In the genomic region with DNA sequence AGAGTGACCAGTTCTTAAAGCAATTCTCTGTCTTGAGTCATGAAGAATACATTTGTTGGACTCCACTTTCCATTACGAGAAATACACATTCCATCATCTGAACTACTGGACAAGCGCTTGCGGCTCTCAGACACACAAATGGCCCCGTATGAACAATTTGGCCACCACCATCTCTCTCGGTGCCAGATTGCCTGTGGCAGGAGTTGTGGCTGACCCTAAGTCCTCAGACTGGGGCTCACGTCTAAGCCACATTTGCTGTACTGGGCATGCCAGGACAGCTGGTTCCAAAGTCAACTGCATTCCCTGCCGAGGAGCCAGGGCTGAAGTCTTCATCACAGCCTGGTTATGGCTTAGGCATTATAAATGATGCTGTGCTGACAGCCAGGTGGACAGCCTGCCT, we compare ENCODE assay signal across 15 cellular contexts.
DNase-seq lines count a peak whose midpoint lies in the region; ATAC-seq and TF ChIP-seq lines count a peak whose summit lies in the region.
"Had no signal": no experiment of that assay in that cellular context is flagged by ENCODE, and none has a peak within 500 bp of the region (broad histone marks: within the 10 kb centered on the region; RNA-seq: fewer than 3 reads in every experiment).

No MANE protein-coding gene starts in this region.

- no peaks in the 10 kb centered on the region for H3K9me3 Mint-ChIP-seq in osteocyte (ENCODE audit: unreplicated experiment)

- TF ChIP-seq CTCF in right atrium auricular region (IDR thresholded peaks at IDR 0.05) (no peak), heart left ventricle (IDR thresholded peaks at IDR 0.05) (no peak), osteocyte (IDR thresholded peaks at IDR 0.05) (no peak)

- no peaks in the 10 kb centered on the region for H3K27me3 Mint-ChIP-seq in osteocyte (ENCODE audit: unreplicated experiment)

- WGBS in heart left ventricle, 4 donors, result 86 to 90% (median 89%) methylated on average over 7 of the region's 7 CpGs

- H3K4me3 ChIP-seq in right atrium auricular region, result no peak overlapping the region
- no peak overlapping the region for H3K4me3 ChIP-seq in heart left ventricle
- H3K4me3 ChIP-seq: HAP-1 had no signal

- H3K27me3 ChIP-seq in right atrium auricular region, result no peaks in the 10 kb centered on the region
- H3K27me3 ChIP-seq in heart left ventricle, result no peaks in the 10 kb centered on the region

- peaks cover 51% of the 10 kb centered on the region for H3K4me1 Mint-ChIP-seq in osteocyte (ENCODE audit: unreplicated experiment)

- intact Hi-C loops in heart left ventricle (cut with DNase I), result no loop called here

- no peak overlapping the region for H3K4me3 Mint-ChIP-seq in osteocyte (ENCODE audit: unreplicated experiment)

- no peaks in the 10 kb centered on the region for H3K9me3 ChIP-seq in right atrium auricular region
- no peaks in the 10 kb centered on the region for H3K9me3 ChIP-seq in heart left ventricle
- H3K9me3 ChIP-seq: HAP-1 had no signal

- no peak overlapping the region for H3K27ac Mint-ChIP-seq in osteocyte (ENCODE audit: unreplicated experiment)

- H3K4me1 ChIP-seq in right atrium auricular region (peaks cover 0 to 6% of the 10 kb centered on the region in 2 donors), heart left ventricle (peaks cover 0 to 16% (median 0%) of the 10 kb centered on the region in 12 donors)
- H3K4me1 ChIP-seq: HAP-1 had no signal

- DNase-seq in right atrium auricular region (ENCODE audit: low spot score) (peak; percentile 52), heart left ventricle (no peak), ecto neural progenitor cell (ENCODE audit: low spot score) (peak; percentile 32), osteocyte (ENCODE audit: extremely low spot score, unreplicated experiment) (peak; percentile 76), NCI-H187 treated with DMSO at 0.1 percent for 48 hours (lab: John Stamatoyannopoulos, UW) (no peak), caudate nucleus (lab: John Stamatoyannopoulos, UW) (no peak), GM03348 (ENCODE audit: low spot score) (no peak)
- DNase-seq in NK-92 treated with Interleukin-12 subunit alpha and Interleukin-12 subunit beta, amount 100 ng/mL, for 24 hours (lab: John Stamatoyannopoulos, UW), result no peak
- DNase-seq: COR-L47, NCI-H1048, NCI-H2107, NCI-H446, PC-3 had no signal

- no peaks in the 10 kb centered on the region for H3K36me3 Mint-ChIP-seq in osteocyte (ENCODE audit: unreplicated experiment)

- no peak for ATAC-seq in heart left ventricle
- ATAC-seq: PC-3 had no signal

- no peak for TF ChIP-seq POLR2A in heart left ventricle (IDR thresholded peaks at IDR 0.05)

- H3K36me3 ChIP-seq in right atrium auricular region (no peaks in the 10 kb centered on the region), heart left ventricle (no peaks in the 10 kb centered on the region)
- H3K36me3 ChIP-seq: HAP-1 had no signal

- no peak overlapping the region for H3K27ac ChIP-seq in right atrium auricular region
- no peak overlapping the region for H3K27ac ChIP-seq in heart left ventricle
- no peak overlapping the region for H3K27ac ChIP-seq in caudate nucleus (ENCODE audit: low read depth, low read length)
- H3K27ac ChIP-seq: C4-2B had no signal

Comparison
In these comparisons a context has a peak if more than half of its experiments do, and no peak if none do; other contexts are left out.
1. DNase-seq: peak in right atrium auricular region (single experiment), ecto neural progenitor cell (single experiment) and osteocyte (single experiment); none in heart left ventricle (0 of 5), NK-92 treated with Interleukin-12 subunit alpha and Interleukin-12 subunit beta, amount 100 ng/mL, for 24 hours (single experiment), NCI-H187 treated with DMSO at 0.1 percent for 48 hours (single experiment), caudate nucleus (0 of 61) and GM03348 (single experiment).